10 cellular contexts compared by ENCODE assay signal in the genomic region with DNA sequence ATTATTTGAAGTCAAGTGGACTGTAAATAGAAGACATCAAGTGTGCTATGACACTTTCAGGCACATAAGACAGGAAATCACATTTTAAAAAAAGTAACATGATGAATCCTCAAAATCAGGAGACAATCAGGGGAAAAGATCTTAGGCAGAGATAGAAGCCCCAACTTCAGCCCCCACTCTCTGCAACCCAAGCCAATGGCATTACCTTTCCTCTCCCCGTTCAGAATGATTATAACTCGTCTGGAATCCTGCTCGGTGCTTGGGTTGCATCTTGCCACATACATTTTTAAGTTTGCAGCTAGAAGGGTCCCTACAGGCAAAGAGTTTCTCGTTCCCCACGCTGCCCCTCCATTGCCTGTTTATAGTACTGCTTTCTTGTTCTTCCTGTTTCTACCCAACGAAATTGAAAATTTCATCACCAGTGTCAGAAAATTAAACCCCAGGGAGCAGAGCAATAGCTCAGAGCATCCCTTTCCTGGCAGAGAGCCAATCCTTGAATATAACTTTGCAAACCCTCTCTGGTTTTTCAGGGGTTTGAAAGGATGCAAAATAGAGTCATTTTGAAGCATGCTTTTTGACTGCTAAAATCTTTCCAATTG.
DNase-seq lines count a peak whose midpoint lies in the region; ATAC-seq and TF ChIP-seq lines count a peak whose summit lies in the region.
"Had no signal": no experiment of that assay in that cellular context is flagged by ENCODE, and none has a peak within 500 bp of the region (broad histone marks: within the 10 kb centered on the region; RNA-seq: fewer than 3 reads in every experiment).

No MANE protein-coding gene starts in this region.

- H3K4me3 ChIP-seq in esophagus squamous epithelium (no peak overlapping the region), colonic mucosa (no peak overlapping the region)

- H3K27ac ChIP-seq in esophagus squamous epithelium (no peak overlapping the region), colonic mucosa (no peak overlapping the region)

- TF ChIP-seq CTCF in esophagus squamous epithelium (IDR thresholded peaks at IDR 0.05) (no peak), colonic mucosa (IDR thresholded peaks at IDR 0.05) (no peak)

- H3K27me3 ChIP-seq in esophagus squamous epithelium = no peaks in the 10 kb centered on the region
- no peaks in the 10 kb centered on the region for H3K27me3 ChIP-seq in colonic mucosa

- H3K36me3 Mint-ChIP-seq in T-helper 2 cell treated with Interferon-gamma antibody and Interleukin-4, amounts not matched to agents 5 μg/mL and 100 μg/mL, for 36 hours (ENCODE audit: low read depth) = peaks cover 14% of the 10 kb centered on the region
- no peaks in the 10 kb centered on the region for H3K36me3 Mint-ChIP-seq in stimulated activated effector memory CD8-positive, alpha-beta T cell treated with anti-CD3 and anti-CD28 coated beads, Interleukin-12 subunit alpha, Interleukin-12 subunit beta, amount 100 ng/mL, for 72 hours

- no peak overlapping the region for H3K9ac ChIP-seq in colonic mucosa (ENCODE audit: low read depth in 2 of 2, low read length in 2 of 2)

- no peak for DNase-seq in T-helper 2 cell treated with Interferon-gamma antibody and Interleukin-4, amounts not matched to agents 5 μg/mL and 100 μg/mL, for 36 hours (ENCODE audit: low spot score)
- DNase-seq in T-helper 2 cell = no peak
- peak; percentile 61 for DNase-seq in NCI-H1105 treated with DMSO at 0.1 percent for 48 hours (lab: John Stamatoyannopoulos, UW)
- peak; percentile 63 for DNase-seq in SKM-1 treated with dmso at 0.1 percent for 144 hours (lab: John Stamatoyannopoulos, UW; ENCODE audit: unreplicated experiment)
- DNase-seq in stimulated activated effector memory CD8-positive, alpha-beta T cell treated with anti-CD3 and anti-CD28 coated beads, Interleukin-12 subunit alpha, Interleukin-12 subunit beta, amount 100 ng/mL, for 72 hours (ENCODE audit: low spot score in 2 of 2) = no peak
- no peak for DNase-seq in esophagus squamous epithelium (lab: John Stamatoyannopoulos, UW)
- no peak for DNase-seq in stimulated activated CD4-positive, alpha-beta T cell treated with anti-CD3 and anti-CD28 coated beads, Interleukin-1b, Interleukin-23, amount 100 ng/mL, for 48 hours
- DNase-seq in colonic mucosa = no peak
- DNase-seq: activated T-cell treated with anti-CD3 and anti-CD28 coated beads for 4 hours; stimulated activated CD4-positive, alpha-beta T cell treated with anti-CD3 and anti-CD28 coated beads, Interleukin-12 subunit alpha, Interleukin-12 subunit beta, amount 100 ng/mL, for 4 hours had no signal

- no peak overlapping the region for H3K4me3 Mint-ChIP-seq in T-helper 2 cell treated with Interferon-gamma antibody and Interleukin-4, amounts not matched to agents 5 μg/mL and 100 μg/mL, for 36 hours
- no peak overlapping the region for H3K4me3 Mint-ChIP-seq in stimulated activated effector memory CD8-positive, alpha-beta T cell treated with anti-CD3 and anti-CD28 coated beads, Interleukin-12 subunit alpha, Interleukin-12 subunit beta, amount 100 ng/mL, for 72 hours

- H3K36me3 ChIP-seq in esophagus squamous epithelium = no peaks in the 10 kb centered on the region
- H3K36me3 ChIP-seq in colonic mucosa = no peaks in the 10 kb centered on the region

- 57% methylated on average over 6 of the region's 6 CpGs for WGBS in esophagus squamous epithelium, 2 donors

- peaks cover 0 to 16% (median 12%) of the 10 kb centered on the region in 3 donors for H3K4me1 ChIP-seq in esophagus squamous epithelium
- H3K4me1 ChIP-seq in colonic mucosa = no peaks in the 10 kb centered on the region

- peaks cover 33% of the 10 kb centered on the region for H3K4me1 Mint-ChIP-seq in T-helper 2 cell treated with Interferon-gamma antibody and Interleukin-4, amounts not matched to agents 5 μg/mL and 100 μg/mL, for 36 hours (ENCODE audit: low read depth)
- H3K4me1 Mint-ChIP-seq in stimulated activated effector memory CD8-positive, alpha-beta T cell treated with anti-CD3 and anti-CD28 coated beads, Interleukin-12 subunit alpha, Interleukin-12 subunit beta, amount 100 ng/mL, for 72 hours = peaks cover 40% of the 10 kb centered on the region

- H3K27me3 Mint-ChIP-seq in T-helper 2 cell treated with Interferon-gamma antibody and Interleukin-4, amounts not matched to agents 5 μg/mL and 100 μg/mL, for 36 hours (ENCODE audit: low read depth) = no peaks in the 10 kb centered on the region

- H3K27ac Mint-ChIP-seq in T-helper 2 cell treated with Interferon-gamma antibody and Interleukin-4, amounts not matched to agents 5 μg/mL and 100 μg/mL, for 36 hours = peak overlapping the region; percentile 56
- H3K27ac Mint-ChIP-seq in stimulated activated effector memory CD8-positive, alpha-beta T cell treated with anti-CD3 and anti-CD28 coated beads, Interleukin-12 subunit alpha, Interleukin-12 subunit beta, amount 100 ng/mL, for 72 hours = peak overlapping the region; percentile 55

- no peaks in the 10 kb centered on the region for H3K9me3 Mint-ChIP-seq in T-helper 2 cell treated with Interferon-gamma antibody and Interleukin-4, amounts not matched to agents 5 μg/mL and 100 μg/mL, for 36 hours
- H3K9me3 Mint-ChIP-seq in stimulated activated effector memory CD8-positive, alpha-beta T cell treated with anti-CD3 and anti-CD28 coated beads, Interleukin-12 subunit alpha, Interleukin-12 subunit beta, amount 100 ng/mL, for 72 hours = no peaks in the 10 kb centered on the region

- intact Hi-C loops in esophagus squamous epithelium (cut with DNase I) = no loop called here
- intact Hi-C loops in colonic mucosa (cut with DNase I) = loop anchor here (5.0 to 10.0 kb wide), 2 partner anchors 197 to 500 kb away; no protein-coding TSS in a partner anchor

- no peak for TF ChIP-seq POLR2A in esophagus squamous epithelium (IDR thresholded peaks at IDR 0.05)

- ATAC-seq in stimulated activated effector memory CD8-positive, alpha-beta T cell treated with anti-CD3 and anti-CD28 coated beads, Interleukin-12 subunit alpha, Interleukin-12 subunit beta, amount 100 ng/mL, for 72 hours = no peak

- H3K9me3 ChIP-seq in esophagus squamous epithelium (no peaks in the 10 kb centered on the region), colonic mucosa (no peaks in the 10 kb centered on the region)

Comparison
In these comparisons a context has a peak if more than half of its experiments do, and no peak if none do; other contexts are left out.
1. DNase-seq: peak in NCI-H1105 treated with DMSO at 0.1 percent for 48 hours (single experiment) and SKM-1 treated with dmso at 0.1 percent for 144 hours (single experiment); none in T-helper 2 cell treated with Interferon-gamma antibody and Interleukin-4, amounts not matched to agents 5 μg/mL and 100 μg/mL, for 36 hours (single experiment), T-helper 2 cell (0 of 5), stimulated activated effector memory CD8-positive, alpha-beta T cell treated with anti-CD3 and anti-CD28 coated beads, Interleukin-12 subunit alpha, Interleukin-12 subunit beta, amount 100 ng/mL, for 72 hours (0 of 2), esophagus squamous epithelium (single experiment), stimulated activated CD4-positive, alpha-beta T cell treated with anti-CD3 and anti-CD28 coated beads, Interleukin-1b, Interleukin-23, amount 100 ng/mL, for 48 hours (single experiment) and colonic mucosa (single experiment).